ENCODE assay signal across 1 cellular context in genomic region chr9:94922098-94922607, GRCh38.
A peak's percentile ranks its signal among the peaks of the same experiment; 100 is the strongest.
TF ChIP-seq lines count a peak whose summit lies in the region.

No MANE protein-coding gene starts in this region.

TF ChIP-seq in HepG2, 621 proteins besides CTCF, POLR2A, EP300 and RAD21 (continued from another document and continues in another):
- TF ChIP-seq CBX5 (CRISPR knock-in tag; IDR thresholded peaks at IDR 0.05; ENCODE audit: borderline replicate concordance) (no peak; the same call in 1 of the 2 replicates), USF2 (IDR thresholded peaks at IDR 0.05; ENCODE audit: low read depth, low read length) (no peak), USF2 (CRISPR knock-in tag; IDR thresholded peaks at IDR 0.05; ENCODE audit: borderline replicate concordance) (no peak), KAT7 (CRISPR knock-in tag; IDR thresholded peaks at IDR 0.05; ENCODE audit: borderline replicate concordance) (no peak; the same call in 1 of the 2 replicates), ZBTB14 (CRISPR knock-in tag; IDR thresholded peaks at IDR 0.05) (no peak), ZBTB2 (CRISPR knock-in tag; IDR thresholded peaks at IDR 0.05; ENCODE audit: low read depth) (no peak), ZBED4 (CRISPR knock-in tag; IDR thresholded peaks at IDR 0.05; ENCODE audit: borderline replicate concordance) (no peak), ERF (CRISPR knock-in tag; IDR thresholded peaks at IDR 0.05) (peak; percentile 57; the same call in 1 of the 2 replicates), DBP (CRISPR knock-in tag; IDR thresholded peaks at IDR 0.05; ENCODE audit: not compliant biosample characterization) (no peak), SOX5 (CRISPR knock-in tag; IDR thresholded peaks at IDR 0.05; ENCODE audit: borderline replicate concordance) (peak; percentile 77; the same call in 1 of the 2 replicates), TEAD3 (CRISPR knock-in tag; optimal IDR thresholded peaks at IDR 0.05; ENCODE audit: borderline replicate concordance) (peak; percentile 99), ZNF605 (CRISPR knock-in tag; IDR thresholded peaks at IDR 0.05) (no peak), HNRNPH1 (optimal IDR thresholded peaks at IDR 0.05; ENCODE audit: low read depth, low read length) (no peak), THAP7 (CRISPR knock-in tag; IDR thresholded peaks at IDR 0.05) (no peak), ZNF687 (CRISPR knock-in tag; IDR thresholded peaks at IDR 0.05) (peak; percentile 78), DMTF1 (CRISPR knock-in tag; IDR thresholded peaks at IDR 0.05) (no peak), FOXO1 (CRISPR knock-in tag; IDR thresholded peaks at IDR 0.05) (peak; percentile 57; the same call in 1 of the 2 replicates), ZNF34 (CRISPR knock-in tag; IDR thresholded peaks at IDR 0.05; ENCODE audit: borderline replicate concordance) (no peak), FLYWCH1 (CRISPR knock-in tag; IDR thresholded peaks at IDR 0.05) (no peak), ZNF609 (CRISPR knock-in tag; IDR thresholded peaks at IDR 0.05; ENCODE audit: borderline replicate concordance) (peak; percentile 54; the same call in 1 of the 2 replicates), POLR2AphosphoS5 (IDR thresholded peaks at IDR 0.05; ENCODE audit: low read depth, low read length) (no peak), SMARCC2 (IDR thresholded peaks at IDR 0.05) (no peak), TBX3 (IDR thresholded peaks at IDR 0.05; ENCODE audit: borderline replicate concordance) (no peak), ZNF101 (CRISPR knock-in tag; IDR thresholded peaks at IDR 0.05; ENCODE audit: borderline replicate concordance, low read depth) (no peak), HMG20A (CRISPR knock-in tag; IDR thresholded peaks at IDR 0.05; ENCODE audit: borderline replicate concordance) (peak; percentile 84; the same call in 1 of the 2 replicates), CBFB (CRISPR knock-in tag; IDR thresholded peaks at IDR 0.05) (peak; percentile 98), ZNF772 (CRISPR knock-in tag; IDR thresholded peaks at IDR 0.05) (no peak)
